1 cellular context compared by ENCODE assay signal in the genomic region with DNA sequence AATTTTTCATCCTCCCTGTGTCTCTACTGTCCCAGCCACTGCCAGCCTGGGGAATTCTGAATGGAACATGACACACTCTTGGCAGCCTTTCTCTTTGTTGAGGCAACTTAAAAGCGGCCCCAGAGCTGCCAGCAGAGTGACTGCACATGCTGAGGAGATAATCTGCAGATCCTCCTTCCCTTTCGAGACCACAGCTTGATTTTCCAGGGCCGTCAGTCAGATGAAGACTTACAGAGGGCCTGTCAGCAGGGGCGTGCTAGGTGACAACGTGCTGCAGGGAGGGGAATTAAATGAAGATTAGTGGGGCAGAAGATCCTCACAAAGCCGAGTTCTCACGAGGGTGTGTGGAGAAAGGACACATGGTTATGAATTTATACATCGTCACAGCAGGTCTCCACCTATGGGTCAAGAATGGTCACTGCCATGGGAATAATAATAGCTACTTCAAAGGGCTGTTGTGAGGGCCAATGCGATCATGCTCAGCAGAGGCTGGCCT.
TF ChIP-seq lines count a peak whose summit lies in the region.

No MANE protein-coding gene starts in this region.

TF ChIP-seq in K562, 482 proteins besides CTCF, POLR2A, EP300 and RAD21 (continued from another document and continues in another):
- TF ChIP-seq, protein P1, sequence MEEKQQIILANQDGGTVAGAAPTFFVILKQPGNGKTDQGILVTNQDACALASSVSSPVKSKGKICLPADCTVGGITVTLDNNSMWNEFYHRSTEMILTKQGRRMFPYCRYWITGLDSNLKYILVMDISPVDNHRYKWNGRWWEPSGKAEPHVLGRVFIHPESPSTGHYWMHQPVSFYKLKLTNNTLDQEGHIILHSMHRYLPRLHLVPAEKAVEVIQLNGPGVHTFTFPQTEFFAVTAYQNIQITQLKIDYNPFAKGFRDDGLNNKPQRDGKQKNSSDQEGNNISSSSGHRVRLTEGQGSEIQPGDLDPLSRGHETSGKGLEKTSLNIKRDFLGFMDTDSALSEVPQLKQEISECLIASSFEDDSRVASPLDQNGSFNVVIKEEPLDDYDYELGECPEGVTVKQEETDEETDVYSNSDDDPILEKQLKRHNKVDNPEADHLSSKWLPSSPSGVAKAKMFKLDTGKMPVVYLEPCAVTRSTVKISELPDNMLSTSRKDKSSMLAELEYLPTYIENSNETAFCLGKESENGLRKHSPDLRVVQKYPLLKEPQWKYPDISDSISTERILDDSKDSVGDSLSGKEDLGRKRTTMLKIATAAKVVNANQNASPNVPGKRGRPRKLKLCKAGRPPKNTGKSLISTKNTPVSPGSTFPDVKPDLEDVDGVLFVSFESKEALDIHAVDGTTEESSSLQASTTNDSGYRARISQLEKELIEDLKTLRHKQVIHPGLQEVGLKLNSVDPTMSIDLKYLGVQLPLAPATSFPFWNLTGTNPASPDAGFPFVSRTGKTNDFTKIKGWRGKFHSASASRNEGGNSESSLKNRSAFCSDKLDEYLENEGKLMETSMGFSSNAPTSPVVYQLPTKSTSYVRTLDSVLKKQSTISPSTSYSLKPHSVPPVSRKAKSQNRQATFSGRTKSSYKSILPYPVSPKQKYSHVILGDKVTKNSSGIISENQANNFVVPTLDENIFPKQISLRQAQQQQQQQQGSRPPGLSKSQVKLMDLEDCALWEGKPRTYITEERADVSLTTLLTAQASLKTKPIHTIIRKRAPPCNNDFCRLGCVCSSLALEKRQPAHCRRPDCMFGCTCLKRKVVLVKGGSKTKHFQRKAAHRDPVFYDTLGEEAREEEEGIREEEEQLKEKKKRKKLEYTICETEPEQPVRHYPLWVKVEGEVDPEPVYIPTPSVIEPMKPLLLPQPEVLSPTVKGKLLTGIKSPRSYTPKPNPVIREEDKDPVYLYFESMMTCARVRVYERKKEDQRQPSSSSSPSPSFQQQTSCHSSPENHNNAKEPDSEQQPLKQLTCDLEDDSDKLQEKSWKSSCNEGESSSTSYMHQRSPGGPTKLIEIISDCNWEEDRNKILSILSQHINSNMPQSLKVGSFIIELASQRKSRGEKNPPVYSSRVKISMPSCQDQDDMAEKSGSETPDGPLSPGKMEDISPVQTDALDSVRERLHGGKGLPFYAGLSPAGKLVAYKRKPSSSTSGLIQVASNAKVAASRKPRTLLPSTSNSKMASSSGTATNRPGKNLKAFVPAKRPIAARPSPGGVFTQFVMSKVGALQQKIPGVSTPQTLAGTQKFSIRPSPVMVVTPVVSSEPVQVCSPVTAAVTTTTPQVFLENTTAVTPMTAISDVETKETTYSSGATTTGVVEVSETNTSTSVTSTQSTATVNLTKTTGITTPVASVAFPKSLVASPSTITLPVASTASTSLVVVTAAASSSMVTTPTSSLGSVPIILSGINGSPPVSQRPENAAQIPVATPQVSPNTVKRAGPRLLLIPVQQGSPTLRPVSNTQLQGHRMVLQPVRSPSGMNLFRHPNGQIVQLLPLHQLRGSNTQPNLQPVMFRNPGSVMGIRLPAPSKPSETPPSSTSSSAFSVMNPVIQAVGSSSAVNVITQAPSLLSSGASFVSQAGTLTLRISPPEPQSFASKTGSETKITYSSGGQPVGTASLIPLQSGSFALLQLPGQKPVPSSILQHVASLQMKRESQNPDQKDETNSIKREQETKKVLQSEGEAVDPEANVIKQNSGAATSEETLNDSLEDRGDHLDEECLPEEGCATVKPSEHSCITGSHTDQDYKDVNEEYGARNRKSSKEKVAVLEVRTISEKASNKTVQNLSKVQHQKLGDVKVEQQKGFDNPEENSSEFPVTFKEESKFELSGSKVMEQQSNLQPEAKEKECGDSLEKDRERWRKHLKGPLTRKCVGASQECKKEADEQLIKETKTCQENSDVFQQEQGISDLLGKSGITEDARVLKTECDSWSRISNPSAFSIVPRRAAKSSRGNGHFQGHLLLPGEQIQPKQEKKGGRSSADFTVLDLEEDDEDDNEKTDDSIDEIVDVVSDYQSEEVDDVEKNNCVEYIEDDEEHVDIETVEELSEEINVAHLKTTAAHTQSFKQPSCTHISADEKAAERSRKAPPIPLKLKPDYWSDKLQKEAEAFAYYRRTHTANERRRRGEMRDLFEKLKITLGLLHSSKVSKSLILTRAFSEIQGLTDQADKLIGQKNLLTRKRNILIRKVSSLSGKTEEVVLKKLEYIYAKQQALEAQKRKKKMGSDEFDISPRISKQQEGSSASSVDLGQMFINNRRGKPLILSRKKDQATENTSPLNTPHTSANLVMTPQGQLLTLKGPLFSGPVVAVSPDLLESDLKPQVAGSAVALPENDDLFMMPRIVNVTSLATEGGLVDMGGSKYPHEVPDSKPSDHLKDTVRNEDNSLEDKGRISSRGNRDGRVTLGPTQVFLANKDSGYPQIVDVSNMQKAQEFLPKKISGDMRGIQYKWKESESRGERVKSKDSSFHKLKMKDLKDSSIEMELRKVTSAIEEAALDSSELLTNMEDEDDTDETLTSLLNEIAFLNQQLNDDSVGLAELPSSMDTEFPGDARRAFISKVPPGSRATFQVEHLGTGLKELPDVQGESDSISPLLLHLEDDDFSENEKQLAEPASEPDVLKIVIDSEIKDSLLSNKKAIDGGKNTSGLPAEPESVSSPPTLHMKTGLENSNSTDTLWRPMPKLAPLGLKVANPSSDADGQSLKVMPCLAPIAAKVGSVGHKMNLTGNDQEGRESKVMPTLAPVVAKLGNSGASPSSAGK (IDR thresholded peaks at IDR 0.05): peak; percentile 68
- TF ChIP-seq, protein P2, sequence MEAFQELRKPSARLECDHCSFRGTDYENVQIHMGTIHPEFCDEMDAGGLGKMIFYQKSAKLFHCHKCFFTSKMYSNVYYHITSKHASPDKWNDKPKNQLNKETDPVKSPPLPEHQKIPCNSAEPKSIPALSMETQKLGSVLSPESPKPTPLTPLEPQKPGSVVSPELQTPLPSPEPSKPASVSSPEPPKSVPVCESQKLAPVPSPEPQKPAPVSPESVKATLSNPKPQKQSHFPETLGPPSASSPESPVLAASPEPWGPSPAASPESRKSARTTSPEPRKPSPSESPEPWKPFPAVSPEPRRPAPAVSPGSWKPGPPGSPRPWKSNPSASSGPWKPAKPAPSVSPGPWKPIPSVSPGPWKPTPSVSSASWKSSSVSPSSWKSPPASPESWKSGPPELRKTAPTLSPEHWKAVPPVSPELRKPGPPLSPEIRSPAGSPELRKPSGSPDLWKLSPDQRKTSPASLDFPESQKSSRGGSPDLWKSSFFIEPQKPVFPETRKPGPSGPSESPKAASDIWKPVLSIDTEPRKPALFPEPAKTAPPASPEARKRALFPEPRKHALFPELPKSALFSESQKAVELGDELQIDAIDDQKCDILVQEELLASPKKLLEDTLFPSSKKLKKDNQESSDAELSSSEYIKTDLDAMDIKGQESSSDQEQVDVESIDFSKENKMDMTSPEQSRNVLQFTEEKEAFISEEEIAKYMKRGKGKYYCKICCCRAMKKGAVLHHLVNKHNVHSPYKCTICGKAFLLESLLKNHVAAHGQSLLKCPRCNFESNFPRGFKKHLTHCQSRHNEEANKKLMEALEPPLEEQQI (IDR thresholded peaks at IDR 0.05): no peak
- TF ChIP-seq HCFC1 (IDR thresholded peaks at IDR 0.05; ENCODE audit: low read depth, low read length) (no peak), RNF2 (IDR thresholded peaks at IDR 0.05) (no peak), CREB1 (IDR thresholded peaks at IDR 0.05) (no peak), CREB1 (CRISPR knock-in tag; IDR thresholded peaks at IDR 0.05) (no peak), EP400 (IDR thresholded peaks at IDR 0.05) (no peak), EZH2 (IDR thresholded peaks at IDR 0.05; ENCODE audit: borderline replicate concordance, low read depth, low read length) (no peak), FOS (IDR thresholded peaks at IDR 0.05; ENCODE audit: extremely low read depth, insufficient read length) (no peak), GABPB2 (CRISPR knock-in tag; conservative IDR thresholded peaks at IDR 0.05) (no peak), SMARCA4 (IDR thresholded peaks at IDR 0.05) (no peak), PHF21A (IDR thresholded peaks at IDR 0.05; ENCODE audit: borderline replicate concordance, low read depth) (no peak), ZBTB17 (CRISPR knock-in tag; IDR thresholded peaks at IDR 0.05) (no peak), POLR2H (tag; IDR thresholded peaks at IDR 0.05; ENCODE audit: low read depth) (no peak), RFX5 (IDR thresholded peaks at IDR 0.05; ENCODE audit: low read depth, low read length) (no peak), NFIC (IDR thresholded peaks at IDR 0.05) (no peak), FOXA3 (CRISPR knock-in tag; conservative IDR thresholded peaks at IDR 0.05 in 1 of 2, IDR thresholded peaks at IDR 0.05 in 1 of 2) (no peak), ZFP30 (CRISPR knock-in tag; IDR thresholded peaks at IDR 0.05; ENCODE audit: borderline replicate concordance) (no peak), GATAD2B (IDR thresholded peaks at IDR 0.05; ENCODE audit: borderline replicate concordance) (no peak), ETV1 (tag; conservative IDR thresholded peaks at IDR 0.05; ENCODE audit: low read depth) (no peak), SAP30 (IDR thresholded peaks at IDR 0.05; ENCODE audit: borderline replicate concordance, insufficient read depth, low read depth, low read length, poor library complexity, severe bottlenecking) (no peak), ATF1 (CRISPR knock-in tag; IDR thresholded peaks at IDR 0.05) (no peak), ATF1 (tag; IDR thresholded peaks at IDR 0.05) (peak; percentile 62; the same call in 1 of the 2 replicates), L3MBTL2 (IDR thresholded peaks at IDR 0.05) (peak; percentile 78; the same call in 1 of the 2 replicates), FOXP1 (CRISPR knock-in tag; IDR thresholded peaks at IDR 0.05) (no peak), HMG20B (CRISPR knock-in tag; IDR thresholded peaks at IDR 0.05) (no peak), ZNF584 (CRISPR knock-in tag; IDR thresholded peaks at IDR 0.05; ENCODE audit: low read depth) (no peak), ARNT (IDR thresholded peaks at IDR 0.05) (no peak), MCM2 (IDR thresholded peaks at IDR 0.05; ENCODE audit: low read depth) (no peak), ZC3H8 (IDR thresholded peaks at IDR 0.05) (no peak)
- TF ChIP-seq, protein P3, sequence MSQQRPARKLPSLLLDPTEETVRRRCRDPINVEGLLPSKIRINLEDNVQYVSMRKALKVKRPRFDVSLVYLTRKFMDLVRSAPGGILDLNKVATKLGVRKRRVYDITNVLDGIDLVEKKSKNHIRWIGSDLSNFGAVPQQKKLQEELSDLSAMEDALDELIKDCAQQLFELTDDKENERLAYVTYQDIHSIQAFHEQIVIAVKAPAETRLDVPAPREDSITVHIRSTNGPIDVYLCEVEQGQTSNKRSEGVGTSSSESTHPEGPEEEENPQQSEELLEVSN (IDR thresholded peaks at IDR 0.05; ENCODE audit: borderline replicate concordance in 1 of 2, extremely low read depth in 1 of 2, insufficient read depth in 1 of 2, insufficient read length in 1 of 2, low read depth in 1 of 2, low read length in 1 of 2, poor library complexity in 1 of 2, severe bottlenecking in 1 of 2): peak in 1 of 2 experiments; percentile 32
- TF ChIP-seq, protein P4, sequence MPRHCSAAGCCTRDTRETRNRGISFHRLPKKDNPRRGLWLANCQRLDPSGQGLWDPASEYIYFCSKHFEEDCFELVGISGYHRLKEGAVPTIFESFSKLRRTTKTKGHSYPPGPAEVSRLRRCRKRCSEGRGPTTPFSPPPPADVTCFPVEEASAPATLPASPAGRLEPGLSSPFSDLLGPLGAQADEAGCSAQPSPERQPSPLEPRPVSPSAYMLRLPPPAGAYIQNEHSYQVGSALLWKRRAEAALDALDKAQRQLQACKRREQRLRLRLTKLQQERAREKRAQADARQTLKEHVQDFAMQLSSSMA (CRISPR knock-in tag; IDR thresholded peaks at IDR 0.05): no peak
- TF ChIP-seq, protein P5, sequence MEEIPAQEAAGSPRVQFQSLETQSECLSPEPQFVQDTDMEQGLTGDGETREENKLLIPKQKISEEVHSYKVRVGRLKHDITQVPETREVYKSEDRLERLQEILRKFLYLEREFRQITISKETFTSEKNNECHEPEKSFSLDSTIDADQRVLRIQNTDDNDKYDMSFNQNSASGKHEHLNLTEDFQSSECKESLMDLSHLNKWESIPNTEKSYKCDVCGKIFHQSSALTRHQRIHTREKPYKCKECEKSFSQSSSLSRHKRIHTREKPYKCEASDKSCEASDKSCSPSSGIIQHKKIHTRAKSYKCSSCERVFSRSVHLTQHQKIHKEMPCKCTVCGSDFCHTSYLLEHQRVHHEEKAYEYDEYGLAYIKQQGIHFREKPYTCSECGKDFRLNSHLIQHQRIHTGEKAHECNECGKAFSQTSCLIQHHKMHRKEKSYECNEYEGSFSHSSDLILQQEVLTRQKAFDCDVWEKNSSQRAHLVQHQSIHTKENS (CRISPR knock-in tag; IDR thresholded peaks at IDR 0.05): no peak
- TF ChIP-seq, protein P6, sequence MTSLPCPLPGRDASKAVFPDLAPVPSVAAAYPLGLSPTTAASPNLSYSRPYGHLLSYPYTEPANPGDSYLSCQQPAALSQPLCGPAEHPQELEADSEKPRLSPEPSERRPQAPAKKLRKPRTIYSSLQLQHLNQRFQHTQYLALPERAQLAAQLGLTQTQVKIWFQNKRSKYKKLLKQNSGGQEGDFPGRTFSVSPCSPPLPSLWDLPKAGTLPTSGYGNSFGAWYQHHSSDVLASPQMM (CRISPR knock-in tag; IDR thresholded peaks at IDR 0.05): no peak
- TF ChIP-seq, protein P7, sequence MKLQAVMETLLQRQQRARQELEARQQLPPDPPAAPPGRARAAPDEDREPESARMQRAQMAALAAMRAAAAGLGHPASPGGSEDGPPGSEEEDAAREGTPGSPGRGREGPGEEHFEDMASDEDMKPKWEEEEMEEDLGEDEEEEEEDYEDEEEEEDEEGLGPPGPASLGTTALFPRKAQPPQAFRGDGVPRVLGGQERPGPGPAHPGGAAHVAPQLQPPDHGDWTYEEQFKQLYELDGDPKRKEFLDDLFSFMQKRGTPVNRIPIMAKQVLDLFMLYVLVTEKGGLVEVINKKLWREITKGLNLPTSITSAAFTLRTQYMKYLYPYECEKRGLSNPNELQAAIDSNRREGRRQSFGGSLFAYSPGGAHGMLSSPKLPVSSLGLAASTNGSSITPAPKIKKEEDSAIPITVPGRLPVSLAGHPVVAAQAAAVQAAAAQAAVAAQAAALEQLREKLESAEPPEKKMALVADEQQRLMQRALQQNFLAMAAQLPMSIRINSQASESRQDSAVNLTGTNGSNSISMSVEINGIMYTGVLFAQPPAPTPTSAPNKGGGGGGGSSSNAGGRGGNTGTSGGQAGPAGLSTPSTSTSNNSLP (IDR thresholded peaks at IDR 0.05; ENCODE audit: borderline replicate concordance, low read depth, low read length): no peak
- TF ChIP-seq, protein P8, sequence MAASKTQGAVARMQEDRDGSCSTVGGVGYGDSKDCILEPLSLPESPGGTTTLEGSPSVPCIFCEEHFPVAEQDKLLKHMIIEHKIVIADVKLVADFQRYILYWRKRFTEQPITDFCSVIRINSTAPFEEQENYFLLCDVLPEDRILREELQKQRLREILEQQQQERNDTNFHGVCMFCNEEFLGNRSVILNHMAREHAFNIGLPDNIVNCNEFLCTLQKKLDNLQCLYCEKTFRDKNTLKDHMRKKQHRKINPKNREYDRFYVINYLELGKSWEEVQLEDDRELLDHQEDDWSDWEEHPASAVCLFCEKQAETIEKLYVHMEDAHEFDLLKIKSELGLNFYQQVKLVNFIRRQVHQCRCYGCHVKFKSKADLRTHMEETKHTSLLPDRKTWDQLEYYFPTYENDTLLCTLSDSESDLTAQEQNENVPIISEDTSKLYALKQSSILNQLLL (CRISPR knock-in tag; IDR thresholded peaks at IDR 0.05; ENCODE audit: borderline replicate concordance): no peak
